Comparison of ENCODE assay signal across 21 cellular contexts in the genomic region with DNA sequence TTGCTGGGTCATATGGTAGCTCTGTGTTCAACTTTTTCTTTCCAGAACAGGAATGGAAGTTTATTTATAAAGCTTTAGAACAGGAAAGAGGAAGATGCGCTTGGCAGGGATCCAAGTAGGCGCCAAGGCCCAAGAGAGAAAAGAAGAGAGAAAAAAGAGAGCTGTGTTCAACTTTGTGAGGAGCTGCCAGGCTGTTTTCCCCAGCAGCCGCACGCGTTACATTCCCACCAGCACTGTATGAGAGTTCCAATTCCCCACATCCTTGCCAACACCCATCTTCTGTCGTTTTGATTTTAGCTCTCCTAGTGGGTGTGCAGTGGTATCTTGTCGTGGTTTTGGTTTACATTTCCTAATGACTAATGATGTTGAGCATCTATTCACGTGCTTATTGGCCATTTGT. TPM values are rescaled to one million over a fixed set of nuclear protein-coding genes. Genes with fewer than 3 reads are reported as not detected.
DNase-seq lines count a peak whose midpoint lies in the region; ATAC-seq, FAIRE-seq and TF ChIP-seq lines count a peak whose summit lies in the region.
"Had no signal": no experiment of that assay in that cellular context is flagged by ENCODE, and none has a peak within 500 bp of the region (broad histone marks: within the 10 kb centered on the region; RNA-seq: fewer than 3 reads in every experiment).

No MANE protein-coding gene starts in this region.

- TF ChIP-seq RAD21 in K562 (CRISPR knock-in tag; conservative IDR thresholded peaks at IDR 0.05 in 1 of 2, IDR thresholded peaks at IDR 0.05 in 1 of 2): no peak

- H3K27me3 ChIP-seq in K562 (ENCODE audit: control insufficient read depth in 2 of 2, insufficient read depth in 2 of 2, low read length in 2 of 2): peaks cover 35 to 75% of the 10 kb centered on the region in 2 experiments

- BruUV-seq in K562 (replicated peaks; lab: Mats Ljungman, UMichigan): no TSS peak

- TF ChIP-seq POLR2A in K562 (conservative IDR thresholded peaks at IDR 0.05): no peak

- in situ Hi-C loops in K562 (cut with MboI): no loop called here

- H3K79me2 ChIP-seq in K562 (ENCODE audit: control insufficient read depth, insufficient read depth, low read length): no peaks in the 10 kb centered on the region

- H3K4me3 Mint-ChIP-seq in neural crest cell: no peak overlapping the region
- no peak overlapping the region for H3K4me3 Mint-ChIP-seq in activated T-cell treated with anti-CD3 and anti-CD28 coated beads, Interleukin-2, amount 50 U/mL, for 4 hours
- H3K4me3 Mint-ChIP-seq: CD4-positive, alpha-beta T cell; nephron progenitor cell; stimulated activated naive CD8-positive, alpha-beta T cell treated with anti-CD3 and anti-CD28 coated beads, Interleukin-15, Interleukin-2, amounts not matched to agents 100 ng/mL and 50 ng/mL, for 24 hours; T-helper 17 cell had no signal

- H3K36me3 ChIP-seq in K562 (ENCODE audit: control insufficient read depth, insufficient read depth, low read length): no peaks in the 10 kb centered on the region

- no peak overlapping the region for H3K27ac ChIP-seq in K562 (ENCODE audit: extremely low read depth, low read depth, low read length)
- H3K27ac ChIP-seq: 22Rv1, epithelial cell of prostate, HL-60 had no signal

- H3K4me3 ChIP-seq in K562: no peak overlapping the region
- H3K4me3 ChIP-seq: lung had no signal

- no peak for TF ChIP-seq EP300 in K562 (IDR thresholded peaks at IDR 0.05; ENCODE audit: low read length)

- peaks cover 4% of the 10 kb centered on the region for H3K9me3 Mint-ChIP-seq in neural crest cell
- H3K9me3 Mint-ChIP-seq in activated T-cell treated with anti-CD3 and anti-CD28 coated beads, Interleukin-2, amount 50 U/mL, for 4 hours: no peaks in the 10 kb centered on the region
- H3K9me3 Mint-ChIP-seq: CD4-positive, alpha-beta T cell; stimulated activated naive CD8-positive, alpha-beta T cell treated with anti-CD3 and anti-CD28 coated beads, Interleukin-15, Interleukin-2, amounts not matched to agents 100 ng/mL and 50 ng/mL, for 24 hours had no signal

- no peak overlapping the region for H3K4me2 ChIP-seq in K562 (ENCODE audit: insufficient read depth, low read length)

- H2AFZ ChIP-seq in K562 (ENCODE audit: low read depth, low read length): no peak overlapping the region

- H3K27me3 Mint-ChIP-seq in neural crest cell (ENCODE audit: low read depth): peaks cover 3% of the 10 kb centered on the region
- peaks cover 36% of the 10 kb centered on the region for H3K27me3 Mint-ChIP-seq in activated T-cell treated with anti-CD3 and anti-CD28 coated beads, Interleukin-2, amount 50 U/mL, for 4 hours (ENCODE audit: low read depth)

- CTCF ChIA-PET in K562 (lab: Yijun Ruan, JAX; ENCODE audit: low intra/inter-chr PET ratio): no interaction called here

- H3K9me3 ChIP-seq in K562 (replicated peaks; ENCODE audit: control insufficient read depth, insufficient read depth, low read depth, low read length): no peaks in the 10 kb centered on the region

- ATAC-seq in K562 (no peak), HG02981 (IDR thresholded peaks at IDR 0.05; ENCODE audit: unreplicated experiment) (no peak)
- ATAC-seq in activated T-cell treated with anti-CD3 and anti-CD28 coated beads, Interleukin-2, amount 50 U/mL, for 4 hours: no peak
- ATAC-seq: activated CD4-positive, CD25-positive, alpha-beta regulatory T cell treated with anti-CD3 and anti-CD28 coated beads, Interleukin-2, amount 50 U/mL, for 24 hours; T-helper 17 cell had no signal

- peaks cover 4% of the 10 kb centered on the region for H3K9me1 ChIP-seq in K562 (ENCODE audit: control insufficient read depth, insufficient read depth, low read length)

- no peaks in the 10 kb centered on the region for H3K36me3 Mint-ChIP-seq in neural crest cell (ENCODE audit: low read depth)
- H3K36me3 Mint-ChIP-seq in activated T-cell treated with anti-CD3 and anti-CD28 coated beads, Interleukin-2, amount 50 U/mL, for 4 hours (ENCODE audit: insufficient read depth): no peaks in the 10 kb centered on the region

- DNase-seq in DMS53 (lab: John Stamatoyannopoulos, UW) (peak; percentile 12), DMS53 treated with DMSO at 0.1 percent for 48 hours (lab: John Stamatoyannopoulos, UW; ENCODE audit: unreplicated experiment) (no peak), M059J (ENCODE audit: low read depth) (peak; percentile 44), K562 (ENCODE audit: extremely low read depth in 1 of 4, low spot score in 3 of 4) (no peak), neural crest cell (ENCODE audit: low read depth, low spot score) (no peak), NCI-H446 treated with DMSO at 0.1 percent for 48 hours (lab: John Stamatoyannopoulos, UW) (no peak)
- no peak for DNase-seq in activated T-cell treated with anti-CD3 and anti-CD28 coated beads, Interleukin-2, amount 50 U/mL, for 4 hours
- DNase-seq: CD4-positive, alpha-beta T cell; NCI-H2029; NCI-H82; nephron progenitor cell; stimulated activated CD4-positive, alpha-beta T cell treated with anti-CD3 and anti-CD28 coated beads, Interleukin-15, amount 100 ng/mL, for 24 hours; T-helper 17 cell had no signal

- WGBS in K562 (ENCODE audit: insufficient coverage, low coverage, missing lambda C conversion rate): 0% methylated on average over 8 of the region's 8 CpGs

- peaks cover 8% of the 10 kb centered on the region for H3K4me1 Mint-ChIP-seq in neural crest cell
- H3K4me1 Mint-ChIP-seq in activated T-cell treated with anti-CD3 and anti-CD28 coated beads, Interleukin-2, amount 50 U/mL, for 4 hours (ENCODE audit: low read depth): no peaks in the 10 kb centered on the region
- H3K4me1 Mint-ChIP-seq: T-helper 17 cell had no signal

- H3K27ac Mint-ChIP-seq in neural crest cell (ENCODE audit: unreplicated experiment): peak overlapping the region; percentile 70
- H3K27ac Mint-ChIP-seq: CD4-positive, alpha-beta T cell; nephron progenitor cell; stimulated activated naive CD8-positive, alpha-beta T cell treated with anti-CD3 and anti-CD28 coated beads, Interleukin-15, Interleukin-2, amounts not matched to agents 100 ng/mL and 50 ng/mL, for 24 hours; T-helper 17 cell had no signal

- H4K20me1 ChIP-seq in K562 (replicated peaks; ENCODE audit: control insufficient read depth, insufficient read depth, low read length): no peaks in the 10 kb centered on the region

- TF ChIP-seq CTCF in K562 (IDR thresholded peaks at IDR 0.05 in 2 of 3, conservative IDR thresholded peaks at IDR 0.05 in 1 of 3; ENCODE audit: insufficient read depth in 2 of 3, low read depth in 1 of 3, low read length in 3 of 3) (no peak), neural crest cell (conservative IDR thresholded peaks at IDR 0.05) (no peak)

- H3K9ac ChIP-seq in K562 (ENCODE audit: insufficient read depth in 1 of 2, low read depth in 2 of 2, low read length in 2 of 2): no peak overlapping the region

- POLR2A ChIA-PET in K562 (lab: Yijun Ruan, JAX): interaction anchor here (0.6 kb wide), 1 partner anchor 8 kb away, joined by 4 read pairs; no protein-coding TSS in a partner anchor

- peaks cover 0 to 9% of the 10 kb centered on the region in 2 experiments; a peak in 2 of 5 replicates for H3K4me1 ChIP-seq in K562 (replicated peaks in 1 of 2; ENCODE audit: control insufficient read depth in 2 of 2, insufficient read depth in 2 of 2, low read length in 2 of 2)

- FAIRE-seq in K562 (lab: Jason Lieb, UNC): no peak

- intact Hi-C loops in K562 (cut with micrococcal nuclease): no loop called here

TF ChIP-seq in K562, 482 proteins besides CTCF, POLR2A, EP300 and RAD21:
- TF ChIP-seq ARID2 (IDR thresholded peaks at IDR 0.05) (no peak), ETS2 (tag; IDR thresholded peaks at IDR 0.05; ENCODE audit: borderline replicate concordance, poor library complexity, severe bottlenecking) (no peak), NFIC (IDR thresholded peaks at IDR 0.05) (peak; percentile 62), BRCA1 (IDR thresholded peaks at IDR 0.05) (no peak), BRCA1 (CRISPR knock-in tag; IDR thresholded peaks at IDR 0.05) (no peak), DEAF1 (CRISPR knock-in tag; IDR thresholded peaks at IDR 0.05) (no peak), XRCC5 (IDR thresholded peaks at IDR 0.05; ENCODE audit: low read depth, low read length) (no peak)

RNA-seq across cellular contexts. Expression of gene KCNF1, which starts 51.4 kb away (rescaled TPM):
- total RNA-seq in M059J (2014; rRNA removed; shearing (Covaris generic)): 0.07 TPM in 1 of 2 replicates, not detected in the other
- total RNA-seq in K562 (2011; cell fraction: chromatin; rRNA removed; ENCODE audit: low replicate concordance): not detected in 2 replicates
- total RNA-seq in K562 (2011; cell fraction: nucleolus; rRNA removed): not detected in 2 replicates
- not detected in 2 replicates for total RNA-seq in K562 (2011; cell fraction: nucleoplasm; rRNA removed)
- total RNA-seq in K562 (2014; rRNA removed) (not detected in 2 replicates), K562 (2014; rRNA removed; fragmentation: Illumina TruSeq; extraction: Trizol) (not detected in 2 replicates), K562 (2015; rRNA removed; fragmentation: Illumina TruSeq; extraction: Trizol) (not detected in 2 replicates), K562 (2021) (not detected in 2 replicates), neural crest cell (0.93 and 1.1 TPM in 2 replicates)
- polyA plus RNA-seq in K562 (2011; rRNA removed) (not detected in 2 replicates), K562 (2014; fragmentation: Illumina TruSeq; extraction: Trizol) (not detected in 2 replicates), K562 (2014; fragmentation: Nextera tagmentation; extraction: Ambion mirVana) (not detected), K562 (2014; rRNA removed) (not detected in 2 replicates)
- polyA plus RNA-seq in K562 (2011; cell fraction: cytosol; rRNA removed): not detected in 2 replicates
- not detected in 2 replicates for polyA plus RNA-seq in K562 (2011; cell fraction: nucleus; rRNA removed)
- polyA plus RNA-seq in K562 (2012): not detected in 2 replicates
- not detected in 2 replicates for polyA minus RNA-seq in K562 (2011; rRNA and poly(A)+ RNA removed)
- not detected in 2 replicates for polyA minus RNA-seq in K562 (2011; cell fraction: cytosol; rRNA and poly(A)+ RNA removed)
- not detected in 2 replicates for polyA minus RNA-seq in K562 (2011; cell fraction: nucleus; rRNA and poly(A)+ RNA removed)
- total RNA-seq in activated T-cell treated with anti-CD3 and anti-CD28 coated beads, Interleukin-2, amount 50 U/mL, for 4 hours: not detected
- total RNA-seq: CD4-positive, alpha-beta T cell; Daoy; T-helper 17 cell had no signal

Comparison
In these comparisons a context has a peak if more than half of its experiments do, and no peak if none do; other contexts are left out.
1. DNase-seq: peak in DMS53 (single experiment) and M059J (single experiment); none in DMS53 treated with DMSO at 0.1 percent for 48 hours (single experiment), K562 (0 of 4), neural crest cell (single experiment), NCI-H446 treated with DMSO at 0.1 percent for 48 hours (single experiment) and activated T-cell treated with anti-CD3 and anti-CD28 coated beads, Interleukin-2, amount 50 U/mL, for 4 hours (single experiment).